In genomic region chr1:44812822-44813543, GRCh38 we compare ENCODE assay signal across 8 cellular contexts. TPM values are rescaled to one million over a fixed set of nuclear protein-coding genes. Genes with fewer than 3 reads are reported as not detected.
DNase-seq lines count a peak whose midpoint lies in the region; ATAC-seq, FAIRE-seq and TF ChIP-seq lines count a peak whose summit lies in the region.
"Had no signal": no experiment of that assay in that cellular context is flagged by ENCODE, and none has a peak within 500 bp of the region (broad histone marks: within the 10 kb centered on the region; RNA-seq: fewer than 3 reads in every experiment).

No MANE protein-coding gene starts in this region.

- H3K9ac ChIP-seq in K562 (ENCODE audit: insufficient read depth in 1 of 2, low read depth in 2 of 2, low read length in 2 of 2) (peak overlapping the region in 1 of 2 experiments; percentile 64; a peak in 2 of 4 replicates), subcutaneous abdominal adipose tissue (ENCODE audit: low read length in 5 of 5) (peak overlapping the region in 2 of 5 donors; percentile 59 to 72)

- peak overlapping the region in 2 of 3 donors; percentile 31 to 89 for H3K27ac Mint-ChIP-seq in IgD-negative memory B cell

- FAIRE-seq in K562 (lab: Jason Lieb, UNC): no peak

- H3K36me3 ChIP-seq in K562 (ENCODE audit: control insufficient read depth, insufficient read depth, low read length) (no peaks in the 10 kb centered on the region), kidney epithelial cell (ENCODE audit: control insufficient read depth, insufficient read depth, low read length) (no peaks in the 10 kb centered on the region), subcutaneous abdominal adipose tissue (ENCODE audit: control insufficient read depth in 5 of 5, insufficient read depth in 5 of 5, low read length in 5 of 5) (peaks cover 0 to 7% (median 2%) of the 10 kb centered on the region in 5 donors)

- DNase-seq in K562 (ENCODE audit: extremely low read depth in 1 of 4, low spot score in 3 of 4) (no peak), kidney epithelial cell (ENCODE audit: low read depth) (no peak), NCI-H526 treated with DMSO at 0.1 percent for 48 hours (lab: John Stamatoyannopoulos, UW) (no peak), NCI-H345 (lab: John Stamatoyannopoulos, UW) (no peak)

- H3K79me2 ChIP-seq in K562 (ENCODE audit: control insufficient read depth, insufficient read depth, low read length): peaks cover 13% of the 10 kb centered on the region; the same call in 1 of the 3 replicates

- H3K36me3 Mint-ChIP-seq in IgD-negative memory B cell: no peaks in the 10 kb centered on the region

- ATAC-seq in K562 (no peak), GM21447 (IDR thresholded peaks at IDR 0.05; ENCODE audit: unreplicated experiment) (no peak)

- no peak for TF ChIP-seq EP300 in K562 (IDR thresholded peaks at IDR 0.05; ENCODE audit: low read length)

- H2AFZ ChIP-seq in K562 (ENCODE audit: low read depth, low read length): no peak overlapping the region

- H4K20me1 ChIP-seq in K562 (replicated peaks; ENCODE audit: control insufficient read depth, insufficient read depth, low read length): no peaks in the 10 kb centered on the region

- H3K4me3 Mint-ChIP-seq in IgD-negative memory B cell: peak overlapping the region in 2 of 4 donors; percentile 70 to 86

- H3K9me3 ChIP-seq in K562 (replicated peaks; ENCODE audit: control insufficient read depth, insufficient read depth, low read depth, low read length) (no peaks in the 10 kb centered on the region; the same call in 1 of the 2 replicates), subcutaneous abdominal adipose tissue (ENCODE audit: control insufficient read depth in 5 of 5, low read length in 5 of 5) (no peaks in the 10 kb centered on the region)

- H3K4me2 ChIP-seq in K562 (ENCODE audit: insufficient read depth, low read length): no peak overlapping the region

- H3K27me3 ChIP-seq in K562 (ENCODE audit: control insufficient read depth in 2 of 2, insufficient read depth in 2 of 2, low read length in 2 of 2) (no peaks in the 10 kb centered on the region), kidney epithelial cell (ENCODE audit: control insufficient read depth, insufficient read depth, low read length) (no peaks in the 10 kb centered on the region), subcutaneous abdominal adipose tissue (ENCODE audit: control insufficient read depth in 5 of 5, insufficient read depth in 4 of 5, low read length in 5 of 5) (no peaks in the 10 kb centered on the region)

- POLR2A ChIA-PET in K562 (lab: Yijun Ruan, JAX): interaction anchor here (0.6 to 16.9 kb wide), 8 partner anchors 6 to 91 kb away, joined by 3 to 594 read pairs (median 4); partner anchors contain the start of gene RPS8

- intact Hi-C loops in K562 (cut with micrococcal nuclease): no loop called here

- 90% methylated on average over 42 of the region's 48 CpGs for WGBS in K562 (ENCODE audit: insufficient coverage, low coverage, missing lambda C conversion rate)

- H3K4me1 ChIP-seq in K562 (replicated peaks in 1 of 2; ENCODE audit: control insufficient read depth in 2 of 2, insufficient read depth in 2 of 2, low read length in 2 of 2) (peaks cover 40 to 45% of the 10 kb centered on the region in 2 experiments), subcutaneous abdominal adipose tissue (ENCODE audit: control insufficient read depth in 5 of 5, insufficient read depth in 5 of 5, low read length in 5 of 5) (peaks cover 17 to 59% (median 52%) of the 10 kb centered on the region in 5 donors)

- TF ChIP-seq CTCF in K562 (IDR thresholded peaks at IDR 0.05 in 2 of 3, conservative IDR thresholded peaks at IDR 0.05 in 1 of 3; ENCODE audit: insufficient read depth in 2 of 3, low read depth in 1 of 3, low read length in 3 of 3) (no peak), kidney epithelial cell (IDR thresholded peaks at IDR 0.05; ENCODE audit: insufficient read depth, low read length, poor library complexity, severe bottlenecking) (no peak)

- TF ChIP-seq POLR2A in K562 (conservative IDR thresholded peaks at IDR 0.05): no peak

- H3K4me3 ChIP-seq in K562 (no peak overlapping the region), kidney epithelial cell (ENCODE audit: low read depth, low read length) (peak overlapping the region; percentile 35), subcutaneous abdominal adipose tissue (ENCODE audit: low read depth in 1 of 5, low read length in 5 of 5) (peak overlapping the region in 4 of 5 donors; percentile 57 to 69 (median 67))

- CTCF ChIA-PET in K562 (lab: Yijun Ruan, JAX; ENCODE audit: low intra/inter-chr PET ratio): no interaction called here

- H3K4me1 Mint-ChIP-seq in IgD-negative memory B cell: peaks cover 32 to 39% (median 39%) of the 10 kb centered on the region in 3 donors

- in situ Hi-C loops in K562 (cut with MboI): no loop called here

- H3K9me1 ChIP-seq in K562 (ENCODE audit: control insufficient read depth, insufficient read depth, low read length): peaks cover 6% of the 10 kb centered on the region

- no TSS peak for BruUV-seq in K562 (replicated peaks; lab: Mats Ljungman, UMichigan)

- no peaks in the 10 kb centered on the region for H3K9me3 Mint-ChIP-seq in IgD-negative memory B cell

- TF ChIP-seq RAD21 in K562 (CRISPR knock-in tag; conservative IDR thresholded peaks at IDR 0.05 in 1 of 2, IDR thresholded peaks at IDR 0.05 in 1 of 2): no peak

- no peaks in the 10 kb centered on the region for H3K27me3 Mint-ChIP-seq in IgD-negative memory B cell

- H3K27ac ChIP-seq in K562 (ENCODE audit: extremely low read depth, low read depth, low read length): no peak overlapping the region
- peak overlapping the region; percentile 61 for H3K27ac ChIP-seq in subcutaneous abdominal adipose tissue (ENCODE audit: low read depth, low read length)

RNA-seq across cellular contexts. Expression of gene BTBD19, which starts 4.7 kb away (rescaled TPM):
- polyA plus RNA-seq in IgD-negative memory B cell (not detected), K562 (2011; rRNA removed) (1.4 and 1.5 TPM in 2 replicates), K562 (2014; fragmentation: Illumina TruSeq; extraction: Trizol) (0.95 and 1.4 TPM in 2 replicates), K562 (2014; fragmentation: Nextera tagmentation; extraction: Ambion mirVana) (under 1 TPM; 0.22 to 0.38 TPM), K562 (2014; rRNA removed) (1.8 and 1.9 TPM in 2 replicates)
- 7.6 and 19.8 TPM in 2 replicates for total RNA-seq in K562 (2011; cell fraction: chromatin; rRNA removed; ENCODE audit: low replicate concordance)
- total RNA-seq in K562 (2011; cell fraction: nucleolus; rRNA removed): 8.9 and 14.7 TPM in 2 replicates
- total RNA-seq in K562 (2011; cell fraction: nucleoplasm; rRNA removed): 8.6 and 18.8 TPM in 2 replicates
- total RNA-seq in K562 (2014; rRNA removed) (0.73 and 1.5 TPM in 2 replicates), K562 (2014; rRNA removed; fragmentation: Illumina TruSeq; extraction: Trizol) (0.32 and 0.76 TPM in 2 replicates), K562 (2015; rRNA removed; fragmentation: Illumina TruSeq; extraction: Trizol) (0.41 and 0.72 TPM in 2 replicates), K562 (2021) (1.7 and 2.0 TPM in 2 replicates), kidney epithelial cell (3.8 and 4.4 TPM in 2 replicates)
- polyA plus RNA-seq in K562 (2011; cell fraction: cytosol; rRNA removed): 0.86 and 1.3 TPM in 2 replicates
- polyA plus RNA-seq in K562 (2011; cell fraction: nucleus; rRNA removed): 5.9 and 14.9 TPM in 2 replicates
- 1.6 and 2.0 TPM in 2 replicates for polyA plus RNA-seq in K562 (2012)
- polyA minus RNA-seq in K562 (2011; rRNA and poly(A)+ RNA removed): 0.75 and 1.1 TPM in 2 replicates
- 1.8 TPM in 1 of 2 replicates, not detected in the other for polyA minus RNA-seq in K562 (2011; cell fraction: cytosol; rRNA and poly(A)+ RNA removed)
- polyA minus RNA-seq in K562 (2011; cell fraction: nucleus; rRNA and poly(A)+ RNA removed): 4.9 and 5.0 TPM in 2 replicates

RNA-seq across cellular contexts. Expression of gene DYNLT4, which starts 5.8 kb away (rescaled TPM):
- not detected for polyA plus RNA-seq in IgD-negative memory B cell
- total RNA-seq in K562 (2011; cell fraction: chromatin; rRNA removed; ENCODE audit: low replicate concordance): not detected in 2 replicates
- 0.83 and 2.2 TPM in 2 replicates for total RNA-seq in K562 (2011; cell fraction: nucleolus; rRNA removed)
- 0.59 TPM in 1 of 2 replicates, not detected in the other for total RNA-seq in K562 (2011; cell fraction: nucleoplasm; rRNA removed)
- total RNA-seq in K562 (2014; rRNA removed): 0.73 TPM in 1 of 2 replicates, not detected in the other
- not detected in 2 replicates for total RNA-seq in K562 (2014; rRNA removed; fragmentation: Illumina TruSeq; extraction: Trizol)
- not detected in 2 replicates for total RNA-seq in K562 (2015; rRNA removed; fragmentation: Illumina TruSeq; extraction: Trizol)
- total RNA-seq in K562 (2021): 0.29 TPM in 1 of 2 replicates, not detected in the other
- 0.11 TPM in 1 of 2 replicates, not detected in the other for polyA plus RNA-seq in K562 (2011; rRNA removed)
- polyA plus RNA-seq in K562 (2011; cell fraction: cytosol; rRNA removed): 0.13 TPM in 1 of 2 replicates, not detected in the other
- polyA plus RNA-seq in K562 (2011; cell fraction: nucleus; rRNA removed): 0.38 and 0.57 TPM in 2 replicates
- polyA plus RNA-seq in K562 (2012): 0.10 and 0.18 TPM in 2 replicates
- not detected in 2 replicates for polyA plus RNA-seq in K562 (2014; fragmentation: Illumina TruSeq; extraction: Trizol)
- not detected for polyA plus RNA-seq in K562 (2014; fragmentation: Nextera tagmentation; extraction: Ambion mirVana)
- polyA plus RNA-seq in K562 (2014; rRNA removed): not detected in 2 replicates
- not detected in 2 replicates for polyA minus RNA-seq in K562 (2011; rRNA and poly(A)+ RNA removed)
- polyA minus RNA-seq in K562 (2011; cell fraction: cytosol; rRNA and poly(A)+ RNA removed): not detected in 2 replicates
- 0.44 and 0.54 TPM in 2 replicates for polyA minus RNA-seq in K562 (2011; cell fraction: nucleus; rRNA and poly(A)+ RNA removed)
- total RNA-seq in kidney epithelial cell: 0.25 and 0.41 TPM in 2 replicates

RNA-seq across cellular contexts. Expression of gene PLK3, which starts 12.8 kb away (rescaled TPM):
- 9.6 TPM for polyA plus RNA-seq in IgD-negative memory B cell
- 66.7 and 212 TPM in 2 replicates for total RNA-seq in K562 (2011; cell fraction: chromatin; rRNA removed; ENCODE audit: low replicate concordance)
- total RNA-seq in K562 (2011; cell fraction: nucleolus; rRNA removed): 133 and 170 TPM in 2 replicates
- total RNA-seq in K562 (2011; cell fraction: nucleoplasm; rRNA removed): 70.2 and 84.7 TPM in 2 replicates
- 15.3 and 17.4 TPM in 2 replicates for total RNA-seq in K562 (2014; rRNA removed)
- total RNA-seq in K562 (2014; rRNA removed; fragmentation: Illumina TruSeq; extraction: Trizol): 5.2 and 6.6 TPM in 2 replicates
- total RNA-seq in K562 (2015; rRNA removed; fragmentation: Illumina TruSeq; extraction: Trizol): 5.8 and 7.7 TPM in 2 replicates
- total RNA-seq in K562 (2021): 17.9 and 19.3 TPM in 2 replicates
- 11.0 and 15.5 TPM in 2 replicates for polyA plus RNA-seq in K562 (2011; rRNA removed)
- polyA plus RNA-seq in K562 (2011; cell fraction: cytosol; rRNA removed): 14.0 and 19.5 TPM in 2 replicates
- 73.9 and 132 TPM in 2 replicates for polyA plus RNA-seq in K562 (2011; cell fraction: nucleus; rRNA removed)
- 10.1 and 18.5 TPM in 2 replicates for polyA plus RNA-seq in K562 (2012)
- polyA plus RNA-seq in K562 (2014; fragmentation: Illumina TruSeq; extraction: Trizol): 12.2 and 14.0 TPM in 2 replicates
- 1 to 10 TPM in 1 of 2 experiments, under 1 TPM in 1; 0.52 to 1.9 TPM for polyA plus RNA-seq in K562 (2014; fragmentation: Nextera tagmentation; extraction: Ambion mirVana)
- 22.7 and 24.2 TPM in 2 replicates for polyA plus RNA-seq in K562 (2014; rRNA removed)
- polyA minus RNA-seq in K562 (2011; rRNA and poly(A)+ RNA removed): 5.5 and 7.4 TPM in 2 replicates
- 7.5 and 8.9 TPM in 2 replicates for polyA minus RNA-seq in K562 (2011; cell fraction: cytosol; rRNA and poly(A)+ RNA removed)
- 34.8 and 42.1 TPM in 2 replicates for polyA minus RNA-seq in K562 (2011; cell fraction: nucleus; rRNA and poly(A)+ RNA removed)
- total RNA-seq in kidney epithelial cell: 53.7 and 85.0 TPM in 2 replicates

RNA-seq across cellular contexts. Expression of gene BEST4, which starts 25.0 kb away (rescaled TPM):
- 0.94 TPM for polyA plus RNA-seq in IgD-negative memory B cell
- 0.23 TPM in 1 of 2 replicates, not detected in the other for total RNA-seq in K562 (2011; cell fraction: chromatin; rRNA removed; ENCODE audit: low replicate concordance)
- total RNA-seq in K562 (2011; cell fraction: nucleolus; rRNA removed): not detected in 2 replicates
- 0.38 TPM in 1 of 2 replicates, not detected in the other for total RNA-seq in K562 (2011; cell fraction: nucleoplasm; rRNA removed)
- not detected in 2 replicates for total RNA-seq in K562 (2014; rRNA removed)
- total RNA-seq in K562 (2014; rRNA removed; fragmentation: Illumina TruSeq; extraction: Trizol): not detected in 2 replicates
- total RNA-seq in K562 (2015; rRNA removed; fragmentation: Illumina TruSeq; extraction: Trizol): not detected in 2 replicates
- total RNA-seq in K562 (2021): not detected in 2 replicates
- polyA plus RNA-seq in K562 (2011; rRNA removed): 0.05 and 0.07 TPM in 2 replicates
- 0.07 and 0.13 TPM in 2 replicates for polyA plus RNA-seq in K562 (2011; cell fraction: cytosol; rRNA removed)
- 0.24 and 0.60 TPM in 2 replicates for polyA plus RNA-seq in K562 (2011; cell fraction: nucleus; rRNA removed)
- 0.04 and 0.06 TPM in 2 replicates for polyA plus RNA-seq in K562 (2012)
- not detected in 2 replicates for polyA plus RNA-seq in K562 (2014; fragmentation: Illumina TruSeq; extraction: Trizol)
- polyA plus RNA-seq in K562 (2014; fragmentation: Nextera tagmentation; extraction: Ambion mirVana): not detected
- 0.11 TPM in 1 of 2 replicates, not detected in the other for polyA plus RNA-seq in K562 (2014; rRNA removed)
- not detected in 2 replicates for polyA minus RNA-seq in K562 (2011; rRNA and poly(A)+ RNA removed)
- not detected in 2 replicates for polyA minus RNA-seq in K562 (2011; cell fraction: cytosol; rRNA and poly(A)+ RNA removed)
- polyA minus RNA-seq in K562 (2011; cell fraction: nucleus; rRNA and poly(A)+ RNA removed): not detected in 2 replicates
- total RNA-seq in kidney epithelial cell: 0.25 TPM in 1 of 2 replicates, not detected in the other
- total RNA-seq: dermis microvascular lymphatic vessel endothelial cell had no signal

RNA-seq across cellular contexts. Expression of gene PTCH2, which starts 30.1 kb away (rescaled TPM):
- 0.21 TPM for polyA plus RNA-seq in IgD-negative memory B cell
- total RNA-seq in K562 (2011; cell fraction: chromatin; rRNA removed; ENCODE audit: low replicate concordance): 1.5 and 3.4 TPM in 2 replicates
- 1.3 and 1.8 TPM in 2 replicates for total RNA-seq in K562 (2011; cell fraction: nucleolus; rRNA removed)
- 1.6 and 2.1 TPM in 2 replicates for total RNA-seq in K562 (2011; cell fraction: nucleoplasm; rRNA removed)
- 0.16 TPM in 1 of 2 replicates, not detected in the other for total RNA-seq in K562 (2014; rRNA removed)
- 16.8 and 20.5 TPM in 2 replicates for total RNA-seq in K562 (2014; rRNA removed; fragmentation: Illumina TruSeq; extraction: Trizol)
- total RNA-seq in K562 (2015; rRNA removed; fragmentation: Illumina TruSeq; extraction: Trizol): 21.5 and 27.3 TPM in 2 replicates
- 3.0 TPM in 2 replicates for total RNA-seq in K562 (2021)
- polyA plus RNA-seq in K562 (2011; rRNA removed): 0.25 and 0.51 TPM in 2 replicates
- polyA plus RNA-seq in K562 (2011; cell fraction: cytosol; rRNA removed): 0.37 and 0.43 TPM in 2 replicates
- 2.4 and 3.4 TPM in 2 replicates for polyA plus RNA-seq in K562 (2011; cell fraction: nucleus; rRNA removed)
- 0.40 and 0.87 TPM in 2 replicates for polyA plus RNA-seq in K562 (2012)
- 0.33 and 0.35 TPM in 2 replicates for polyA plus RNA-seq in K562 (2014; fragmentation: Illumina TruSeq; extraction: Trizol)
- under 1 TPM; 0.15 to 0.25 TPM for polyA plus RNA-seq in K562 (2014; fragmentation: Nextera tagmentation; extraction: Ambion mirVana)
- 0.39 and 0.64 TPM in 2 replicates for polyA plus RNA-seq in K562 (2014; rRNA removed)
- 0.14 and 0.21 TPM in 2 replicates for polyA minus RNA-seq in K562 (2011; rRNA and poly(A)+ RNA removed)
- 1.6 and 6.8 TPM in 2 replicates for polyA minus RNA-seq in K562 (2011; cell fraction: cytosol; rRNA and poly(A)+ RNA removed)
- polyA minus RNA-seq in K562 (2011; cell fraction: nucleus; rRNA and poly(A)+ RNA removed): 0.54 and 1.4 TPM in 2 replicates
- total RNA-seq in kidney epithelial cell: under 0.01 and 0.38 TPM in 2 replicates
